Comparison of ENCODE assay signal across 9 cellular contexts in genomic region chr14:100524933-100525243, GRCh38.
DNase-seq lines count a peak whose midpoint lies in the region; ATAC-seq and TF ChIP-seq lines count a peak whose summit lies in the region.
"Had no signal": no experiment of that assay in that cellular context is flagged by ENCODE, and none has a peak within 500 bp of the region (broad histone marks: within the 10 kb centered on the region; RNA-seq: fewer than 3 reads in every experiment).

No MANE protein-coding gene starts in this region.

- DNase-seq in KBM-7 (peak; percentile 65), astrocyte of the cerebellum (ENCODE audit: low read depth) (no peak), mucosa of descending colon (peak in 2 of 3 donors; percentile 35 to 47), NCI-H1436 (lab: John Stamatoyannopoulos, UW) (no peak), SW 1271 (lab: John Stamatoyannopoulos, UW) (no peak)

- H3K4me1 ChIP-seq in DOHH2 (ENCODE audit: control insufficient read depth, low read length) (no peaks in the 10 kb centered on the region), mucosa of descending colon (ENCODE audit: low read depth) (peaks cover 4% of the 10 kb centered on the region)

- no peaks in the 10 kb centered on the region; the same call in 1 of the 2 replicates for H3K36me3 ChIP-seq in DOHH2 (ENCODE audit: control insufficient read depth, low read length)
- H3K36me3 ChIP-seq in mucosa of descending colon (ENCODE audit: low read depth), result no peaks in the 10 kb centered on the region

- H3K9me3 ChIP-seq in DOHH2 (ENCODE audit: control insufficient read depth, insufficient read depth, low read length), result no peaks in the 10 kb centered on the region
- H3K9me3 ChIP-seq in mucosa of descending colon, result no peaks in the 10 kb centered on the region

- H3K9me2 ChIP-seq in DOHH2 (replicated peaks; ENCODE audit: control insufficient read depth, low read length), result no peaks in the 10 kb centered on the region

- H4K20me1 ChIP-seq in DOHH2 (ENCODE audit: control insufficient read depth, insufficient read depth, low read depth, low read length), result peaks cover 6% of the 10 kb centered on the region; the same call in 1 of the 2 replicates

- no peaks in the 10 kb centered on the region for H3K27me3 ChIP-seq in DOHH2 (ENCODE audit: control insufficient read depth, low read length)

- ATAC-seq in mucosa of descending colon, result peak; percentile 35
- no peak for ATAC-seq in GM18867 (IDR thresholded peaks at IDR 0.05; ENCODE audit: unreplicated experiment)
- ATAC-seq in GM21423 (IDR thresholded peaks at IDR 0.05; ENCODE audit: unreplicated experiment), result no peak
- ATAC-seq: right cardiac atrium had no signal

- H3K4me2 ChIP-seq in DOHH2 (ENCODE audit: low read length), result no peak overlapping the region

- TF ChIP-seq CTCF in DOHH2 (IDR thresholded peaks at IDR 0.05; ENCODE audit: low read depth, low read length, poor library complexity, severe bottlenecking), result peak; percentile 43
- TF ChIP-seq CTCF in astrocyte of the cerebellum (IDR thresholded peaks at IDR 0.05; ENCODE audit: low read depth, low read length, missing control alignments), result peak; percentile 59
- TF ChIP-seq CTCF in mucosa of descending colon (IDR thresholded peaks at IDR 0.05), result no peak

- H3K79me2 ChIP-seq in DOHH2 (ENCODE audit: control insufficient read depth, low read length), result no peaks in the 10 kb centered on the region

- H3K27ac ChIP-seq in DOHH2 (ENCODE audit: low read depth, low read length), result no peak overlapping the region

- in situ Hi-C loops in KBM-7 (cut with MboI; ENCODE audit: low pct_unique_long_range_greater_than_20kb, low sequenced_read_pairs) (loop anchor here (5.0 kb wide), 1 partner anchor 122 kb away; no protein-coding TSS in a partner anchor), astrocyte of the cerebellum (cut with HindIII; ENCODE audit: low sequenced_read_pairs) (no loop called here)

- H3K4me3 ChIP-seq in DOHH2 (ENCODE audit: low read length) (no peak overlapping the region), astrocyte of the cerebellum (ENCODE audit: low read depth, low read length) (no peak overlapping the region), mucosa of descending colon (no peak overlapping the region)

- H3F3A ChIP-seq in DOHH2 (ENCODE audit: control insufficient read depth, insufficient read depth), result no peaks in the 10 kb centered on the region

- intact Hi-C loops in mucosa of descending colon (cut with DNase I, micrococcal nuclease), result no loop called here

Comparison
In these comparisons a context has a peak if more than half of its experiments do, and no peak if none do; other contexts are left out.
1. DNase-seq: peak in KBM-7 (single experiment) and mucosa of descending colon (2 of 3); none in astrocyte of the cerebellum (single experiment), NCI-H1436 (single experiment) and SW 1271 (0 of 2).